ENCODE assay signal across 10 cellular contexts in the genomic region with DNA sequence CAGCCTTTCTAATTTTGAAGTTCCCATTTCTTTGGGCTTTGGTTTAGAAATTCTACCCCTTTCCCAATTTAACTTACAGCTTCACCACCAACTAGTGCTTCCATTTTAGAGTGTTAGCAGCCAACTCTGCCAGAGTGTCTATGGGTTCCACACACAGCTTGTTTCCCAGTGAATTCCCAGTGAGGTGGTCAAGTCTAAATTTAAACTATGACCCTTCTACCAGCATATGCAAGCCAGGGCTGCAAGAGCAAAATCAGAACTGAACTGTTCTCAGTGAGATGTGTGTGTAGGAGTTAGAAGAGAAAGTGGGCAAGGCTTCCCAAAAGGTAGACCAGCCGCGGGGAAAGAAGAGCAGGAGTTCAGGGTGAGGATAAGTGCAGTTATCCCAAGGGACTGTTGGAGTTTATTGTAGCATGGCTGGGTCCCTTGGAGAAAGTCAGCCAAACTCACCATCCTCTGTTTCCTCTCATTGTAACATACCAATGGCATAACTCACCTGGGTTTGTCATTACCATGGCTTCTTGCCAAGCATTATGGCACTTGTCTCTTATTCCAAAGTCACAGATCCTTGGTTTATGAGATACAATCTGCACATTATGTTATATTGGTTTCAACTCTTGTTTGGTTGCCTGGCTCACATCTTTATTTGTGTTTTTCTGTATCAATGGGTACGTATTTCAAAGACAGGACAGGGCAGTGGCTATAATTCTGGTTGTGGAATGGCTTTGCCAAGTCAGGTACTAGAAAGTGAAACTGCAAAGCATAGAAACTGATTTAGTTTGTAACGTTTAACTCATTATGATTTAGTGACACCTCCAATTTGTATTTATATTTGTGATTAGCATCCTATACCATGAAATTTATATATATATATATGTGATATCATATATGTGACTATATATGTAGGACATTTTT.
DNase-seq lines count a peak whose midpoint lies in the region; ATAC-seq and TF ChIP-seq lines count a peak whose summit lies in the region.
"Had no signal": no experiment of that assay in that cellular context is flagged by ENCODE, and none has a peak within 500 bp of the region (broad histone marks: within the 10 kb centered on the region; RNA-seq: fewer than 3 reads in every experiment).

No MANE protein-coding gene starts in this region.

- H3K79me1 ChIP-seq in IMR-90 (ENCODE audit: low read depth in 1 of 2, low read length in 2 of 2) = no peaks in the 10 kb centered on the region

- H4K8ac ChIP-seq in IMR-90 (ENCODE audit: low read depth in 2 of 2, low read length in 2 of 2) = no peak overlapping the region

- H3K9me1 ChIP-seq in IMR-90 (ENCODE audit: insufficient read depth, low read length) = no peaks in the 10 kb centered on the region

- H3K27ac ChIP-seq in IMR-90 (ENCODE audit: insufficient read depth, low read length) (no peak overlapping the region), SJSA1 (no peak overlapping the region)
- H3K27ac ChIP-seq: neural progenitor cell had no signal

- H3K4me3 Mint-ChIP-seq in glutamatergic neuron (ENCODE audit: unreplicated experiment) = no peak overlapping the region
- no peak overlapping the region for H3K4me3 Mint-ChIP-seq in activated CD8-positive, alpha-beta memory T cell treated with anti-CD3 and anti-CD28 coated beads, Interleukin-2, amount 10 ng/mL, durations not matched to agents 7 days and 5 days
- H3K4me3 Mint-ChIP-seq: neural progenitor cell had no signal

- no peak overlapping the region for H2BK120ac ChIP-seq in IMR-90 (ENCODE audit: low read depth, low read length)

- no peak for TF ChIP-seq POLR2A in IMR-90 (IDR thresholded peaks at IDR 0.05; ENCODE audit: low read depth, low read length)

- no peak overlapping the region for H3K56ac ChIP-seq in IMR-90 (ENCODE audit: extremely low read depth, insufficient read depth, low read length)

- no peak for TF ChIP-seq RAD21 in IMR-90 (IDR thresholded peaks at IDR 0.05; ENCODE audit: low read length)

- H3K4ac ChIP-seq in IMR-90 (ENCODE audit: low read depth, low read length) = no peak overlapping the region

- CTCF ChIA-PET in IMR-90 (lab: Yijun Ruan, JAX) = no interaction called here
- CTCF ChIA-PET in activated CD8-positive, alpha-beta memory T cell treated with anti-CD3 and anti-CD28 coated beads, Interleukin-2, amount 10 ng/mL, durations not matched to agents 7 days and 5 days (lab: Charles Lee) = no interaction called here

- H3K27me3 ChIP-seq in IMR-90 (ENCODE audit: control insufficient read depth, insufficient read depth, low read length) = peaks cover 19% of the 10 kb centered on the region
- H3K27me3 ChIP-seq in SJSA1 (replicated peaks) = no peaks in the 10 kb centered on the region
- H3K27me3 ChIP-seq: neural progenitor cell had no signal

- no peaks in the 10 kb centered on the region for H3K9me3 ChIP-seq in IMR-90 (ENCODE audit: control insufficient read depth, insufficient read depth, low read length)
- H3K9me3 ChIP-seq in SJSA1 (replicated peaks) = no peaks in the 10 kb centered on the region

- no peak overlapping the region for H3K9ac ChIP-seq in IMR-90 (ENCODE audit: low read depth, low read length)
- H3K9ac ChIP-seq: neural progenitor cell had no signal

- no peak overlapping the region for H3K4me2 ChIP-seq in IMR-90 (ENCODE audit: low read depth, low read length)
- H3K4me2 ChIP-seq: neural progenitor cell had no signal

- H2AK5ac ChIP-seq in IMR-90 (ENCODE audit: low read depth, low read length) = no peak overlapping the region

- WGBS in IMR-90 (ENCODE audit: extremely low coverage in 2 of 2, insufficient read length in 1 of 2), 2 experiments = no CpG with 5 or more reads among the region's 4 CpGs

- H3K4me1 ChIP-seq in IMR-90 (ENCODE audit: control insufficient read depth, insufficient read depth, low read length) = no peaks in the 10 kb centered on the region
- peaks cover 12% of the 10 kb centered on the region for H3K4me1 ChIP-seq in SJSA1 (replicated peaks)

- H2BK5ac ChIP-seq in IMR-90 (ENCODE audit: low read depth, low read length, poor library complexity, severe bottlenecking) = no peak overlapping the region

- peaks cover 6% of the 10 kb centered on the region for H3K9me3 Mint-ChIP-seq in glutamatergic neuron (ENCODE audit: unreplicated experiment)
- no peaks in the 10 kb centered on the region for H3K9me3 Mint-ChIP-seq in activated CD8-positive, alpha-beta memory T cell treated with anti-CD3 and anti-CD28 coated beads, Interleukin-2, amount 10 ng/mL, durations not matched to agents 7 days and 5 days (ENCODE audit: low read depth)
- H3K9me3 Mint-ChIP-seq: neural progenitor cell had no signal

- no peak overlapping the region for H4K91ac ChIP-seq in IMR-90 (ENCODE audit: insufficient read depth, low read depth, low read length)

- BruUV-seq in IMR-90 (replicated peaks; lab: Mats Ljungman, UMichigan) = no TSS peak

- H3K23ac ChIP-seq in IMR-90 (ENCODE audit: low read depth, low read length) = no peak overlapping the region

- H3K27ac Mint-ChIP-seq in glutamatergic neuron (ENCODE audit: unreplicated experiment) = peak overlapping the region; percentile 63
- no peak overlapping the region for H3K27ac Mint-ChIP-seq in activated CD8-positive, alpha-beta memory T cell treated with anti-CD3 and anti-CD28 coated beads, Interleukin-2, amount 10 ng/mL, durations not matched to agents 7 days and 5 days

- no peak overlapping the region for H3K14ac ChIP-seq in IMR-90 (replicated peaks; ENCODE audit: low read depth, low read length)

- H3K36me3 ChIP-seq in IMR-90 (ENCODE audit: control insufficient read depth, insufficient read depth, low read length) = no peaks in the 10 kb centered on the region
- no peaks in the 10 kb centered on the region for H3K36me3 ChIP-seq in SJSA1
- H3K36me3 ChIP-seq: neural progenitor cell had no signal

- no peaks in the 10 kb centered on the region for H3K36me3 Mint-ChIP-seq in glutamatergic neuron (ENCODE audit: unreplicated experiment)
- H3K36me3 Mint-ChIP-seq in activated CD8-positive, alpha-beta memory T cell treated with anti-CD3 and anti-CD28 coated beads, Interleukin-2, amount 10 ng/mL, durations not matched to agents 7 days and 5 days = no peaks in the 10 kb centered on the region
- H3K36me3 Mint-ChIP-seq: neural progenitor cell had no signal

- ATAC-seq in IMR-90 (ENCODE audit: low read depth) (no peak), GM18858 (IDR thresholded peaks at IDR 0.05; ENCODE audit: unreplicated experiment) (no peak)
- no peak for ATAC-seq in activated CD8-positive, alpha-beta memory T cell treated with anti-CD3 and anti-CD28 coated beads, Interleukin-2, amount 10 ng/mL, durations not matched to agents 7 days and 5 days

- peaks cover 23% of the 10 kb centered on the region for H3K4me1 Mint-ChIP-seq in glutamatergic neuron (ENCODE audit: low read depth, unreplicated experiment)
- H3K4me1 Mint-ChIP-seq in activated CD8-positive, alpha-beta memory T cell treated with anti-CD3 and anti-CD28 coated beads, Interleukin-2, amount 10 ng/mL, durations not matched to agents 7 days and 5 days = no peaks in the 10 kb centered on the region

- H3K4me3 ChIP-seq in IMR-90 (ENCODE audit: insufficient read depth, low read depth, low read length) (no peak overlapping the region), SJSA1 (no peak overlapping the region)
- H3K4me3 ChIP-seq: neural progenitor cell had no signal

- H2AFZ ChIP-seq in IMR-90 (replicated peaks; ENCODE audit: low read length, poor library complexity) = no peak overlapping the region
- H2AFZ ChIP-seq: neural progenitor cell had no signal

- no peaks in the 10 kb centered on the region; the same call in 1 of the 2 replicates for H4K20me1 ChIP-seq in IMR-90 (ENCODE audit: insufficient read depth, low read length)

- no peak overlapping the region for H2BK15ac ChIP-seq in IMR-90 (ENCODE audit: low read depth, low read length)

- intact Hi-C loops in IMR-90 (cut with micrococcal nuclease) = no loop called here

- no peak overlapping the region for H4K5ac ChIP-seq in IMR-90 (ENCODE audit: low read depth, low read length)

- no peak overlapping the region for H2BK20ac ChIP-seq in IMR-90 (ENCODE audit: low read depth, low read length)

- DNase-seq in IMR-90 (peak; percentile 4), SJSA1 (ENCODE audit: low read depth in 1 of 2, low spot score in 2 of 2) (peak; percentile 21 to 42), glutamatergic neuron (no peak), renal cortical epithelial cell (ENCODE audit: low read depth) (peak; percentile 62), epidermal melanocyte (ENCODE audit: insufficient read length, low spot score) (no peak), DMS153 treated with DMSO at 0.1 percent for 48 hours (lab: John Stamatoyannopoulos, UW; ENCODE audit: unreplicated experiment) (no peak)
- DNase-seq in activated CD8-positive, alpha-beta memory T cell treated with anti-CD3 and anti-CD28 coated beads, Interleukin-2, amount 10 ng/mL, durations not matched to agents 7 days and 5 days = no peak
- DNase-seq: NCI-H1436 had no signal

- H3K27me3 Mint-ChIP-seq in glutamatergic neuron (ENCODE audit: unreplicated experiment) = peaks cover 6% of the 10 kb centered on the region
- H3K27me3 Mint-ChIP-seq in activated CD8-positive, alpha-beta memory T cell treated with anti-CD3 and anti-CD28 coated beads, Interleukin-2, amount 10 ng/mL, durations not matched to agents 7 days and 5 days = peaks cover 33% of the 10 kb centered on the region

- dilution Hi-C loops in IMR-90 (cut with HindIII; ENCODE audit: low sequenced_read_pairs, unreplicated experiment) = no loop called here

- in situ Hi-C loops in IMR-90 (cut with MboI; ENCODE audit: low sequenced_read_pairs) = no loop called here

- POLR2A ChIA-PET in IMR-90 (lab: Charles Lee; ENCODE audit: unreplicated experiment) = no interaction called here

- H3K18ac ChIP-seq in IMR-90 (ENCODE audit: low read depth, low read length) = no peak overlapping the region

- H2AK9ac ChIP-seq in IMR-90 (replicated peaks; ENCODE audit: low read depth, low read length, poor library complexity) = no peak overlapping the region

- TF ChIP-seq CTCF in IMR-90 (conservative IDR thresholded peaks at IDR 0.05; ENCODE audit: low read depth, low read length) = no peak
- no peak for TF ChIP-seq CTCF in glutamatergic neuron (IDR thresholded peaks at IDR 0.05; ENCODE audit: partially characterized antibody, unreplicated experiment)

TF ChIP-seq in IMR-90, 13 proteins besides CTCF, POLR2A, EP300 and RAD21 (continues in another document):
- TF ChIP-seq FOS (IDR thresholded peaks at IDR 0.05; ENCODE audit: low read depth, low read length) (no peak), SMC3 (IDR thresholded peaks at IDR 0.05; ENCODE audit: low read depth, low read length) (no peak), BHLHE40 (IDR thresholded peaks at IDR 0.05; ENCODE audit: low read depth, low read length) (no peak), CHD1 (IDR thresholded peaks at IDR 0.05; ENCODE audit: low read depth, low read length) (no peak)
- TF ChIP-seq, protein P1, sequence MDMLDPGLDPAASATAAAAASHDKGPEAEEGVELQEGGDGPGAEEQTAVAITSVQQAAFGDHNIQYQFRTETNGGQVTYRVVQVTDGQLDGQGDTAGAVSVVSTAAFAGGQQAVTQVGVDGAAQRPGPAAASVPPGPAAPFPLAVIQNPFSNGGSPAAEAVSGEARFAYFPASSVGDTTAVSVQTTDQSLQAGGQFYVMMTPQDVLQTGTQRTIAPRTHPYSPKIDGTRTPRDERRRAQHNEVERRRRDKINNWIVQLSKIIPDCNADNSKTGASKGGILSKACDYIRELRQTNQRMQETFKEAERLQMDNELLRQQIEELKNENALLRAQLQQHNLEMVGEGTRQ (IDR thresholded peaks at IDR 0.05; ENCODE audit: low read depth, low read length) = no peak

Comparison
In these comparisons a context has a peak if more than half of its experiments do, and no peak if none do; other contexts are left out.
1. DNase-seq: peak in IMR-90 (single experiment), SJSA1 (2 of 2) and renal cortical epithelial cell (single experiment); none in glutamatergic neuron (single experiment), epidermal melanocyte (single experiment), activated CD8-positive, alpha-beta memory T cell treated with anti-CD3 and anti-CD28 coated beads, Interleukin-2, amount 10 ng/mL, durations not matched to agents 7 days and 5 days (single experiment) and DMS153 treated with DMSO at 0.1 percent for 48 hours (single experiment).